In genomic region chrX:12984629-12985303, GRCh38 we compare ENCODE assay signal across 1 cellular context.
A peak's percentile ranks its signal among the peaks of the same experiment; 100 is the strongest.
TF ChIP-seq lines count a peak whose summit lies in the region.

No MANE protein-coding gene starts in this region.

TF ChIP-seq in A549, 52 proteins besides CTCF, POLR2A, EP300 and RAD21 (continued from another document):
- TF ChIP-seq MAX (IDR thresholded peaks at IDR 0.05) (peak; percentile 24; the same call in 1 of the 2 replicates), POLR2AphosphoS2 (conservative IDR thresholded peaks at IDR 0.05; ENCODE audit: low read length) (no peak), MYC (IDR thresholded peaks at IDR 0.05; ENCODE audit: borderline replicate concordance, low read length) (no peak), PBX3 (IDR thresholded peaks at IDR 0.05) (0 out of 2 replicates have a peak, but pooled peaks have one; percentile 52), HOXA7 (CRISPR knock-in tag; IDR thresholded peaks at IDR 0.05) (no peak), NFE2L2 (conservative IDR thresholded peaks at IDR 0.05; ENCODE audit: low read length) (no peak), GATA3 (IDR thresholded peaks at IDR 0.05; ENCODE audit: borderline replicate concordance) (peak; percentile 44; the same call in 1 of the 2 replicates), FOSL2 (IDR thresholded peaks at IDR 0.05) (0 out of 2 replicates have a peak, but pooled peaks have one; percentile 12), FOSL2 (CRISPR knock-in tag; IDR thresholded peaks at IDR 0.05) (peak; percentile 49; the same call in 1 of the 2 replicates), RCOR1 (IDR thresholded peaks at IDR 0.05; ENCODE audit: low read depth, low read length) (no peak), ZSCAN20 (CRISPR knock-in tag; IDR thresholded peaks at IDR 0.05) (no peak), CBX2 (IDR thresholded peaks at IDR 0.05; ENCODE audit: borderline replicate concordance, low read depth) (no peak), ZNF302 (CRISPR knock-in tag; IDR thresholded peaks at IDR 0.05) (no peak), PHF8 (IDR thresholded peaks at IDR 0.05; ENCODE audit: borderline replicate concordance, low read depth) (no peak), JUNB (IDR thresholded peaks at IDR 0.05) (peak; percentile 70), RARB (CRISPR knock-in tag; IDR thresholded peaks at IDR 0.05) (no peak), CHD2 (IDR thresholded peaks at IDR 0.05; ENCODE audit: low read length, partially characterized antibody) (no peak), SMC3 (IDR thresholded peaks at IDR 0.05) (0 out of 3 replicates have a peak, but pooled peaks have one; percentile 21), JUN (IDR thresholded peaks at IDR 0.05) (no peak)
